ENCODE assay signal across 8 cellular contexts in genomic region chr5:133552925-133553525, GRCh38. TPM values are rescaled to one million over a fixed set of nuclear protein-coding genes. Genes with fewer than 3 reads are reported as not detected.
DNase-seq lines count a peak whose midpoint lies in the region; ATAC-seq and TF ChIP-seq lines count a peak whose summit lies in the region.

No MANE protein-coding gene starts in this region.

- peaks cover 4% of the 10 kb centered on the region for H3K4me1 Mint-ChIP-seq in activated T-helper 2 cell treated with anti-CD3 and anti-CD28 coated beads, Interferon-gamma antibody, Interleukin-2, Interleukin-4, amounts not matched to agents 10 μg/mL and 5 μg/mL and 100 μg/mL, durations not matched to agents 14 hours and 24 hours and 36 hours (ENCODE audit: low read depth)

- H3K9me3 ChIP-seq in smooth muscle cell (replicated peaks; ENCODE audit: low read depth) = no peaks in the 10 kb centered on the region

- no peaks in the 10 kb centered on the region for H4K20me1 ChIP-seq in smooth muscle cell (ENCODE audit: low read depth)

- ATAC-seq in HG03039 (IDR thresholded peaks at IDR 0.05; ENCODE audit: unreplicated experiment) = peak; percentile 40
- ATAC-seq in GM21528 (IDR thresholded peaks at IDR 0.05; ENCODE audit: low FRiP score, unreplicated experiment) = no peak

- no peak overlapping the region for H3K27ac Mint-ChIP-seq in activated T-helper 2 cell treated with anti-CD3 and anti-CD28 coated beads, Interferon-gamma antibody, Interleukin-2, Interleukin-4, amounts not matched to agents 10 μg/mL and 5 μg/mL and 100 μg/mL, durations not matched to agents 14 hours and 24 hours and 36 hours

- H3K4me3 ChIP-seq in smooth muscle cell = no peak overlapping the region

- no peak overlapping the region for H2AFZ ChIP-seq in smooth muscle cell (ENCODE audit: low read depth)

- no peaks in the 10 kb centered on the region for H3K36me3 Mint-ChIP-seq in activated T-helper 2 cell treated with anti-CD3 and anti-CD28 coated beads, Interferon-gamma antibody, Interleukin-2, Interleukin-4, amounts not matched to agents 10 μg/mL and 5 μg/mL and 100 μg/mL, durations not matched to agents 14 hours and 24 hours and 36 hours (ENCODE audit: low read depth)

- TF ChIP-seq CTCF in RWPE1 (conservative IDR thresholded peaks at IDR 0.05; ENCODE audit: low read depth) (peak; percentile 78), smooth muscle cell (IDR thresholded peaks at IDR 0.05; ENCODE audit: borderline replicate concordance, insufficient read depth, poor library complexity, severe bottlenecking) (peak; percentile 70)

- peaks cover 27% of the 10 kb centered on the region for H3K27me3 Mint-ChIP-seq in activated T-helper 2 cell treated with anti-CD3 and anti-CD28 coated beads, Interferon-gamma antibody, Interleukin-2, Interleukin-4, amounts not matched to agents 10 μg/mL and 5 μg/mL and 100 μg/mL, durations not matched to agents 14 hours and 24 hours and 36 hours (ENCODE audit: low read depth)

- H3K4me3 Mint-ChIP-seq in activated T-helper 2 cell treated with anti-CD3 and anti-CD28 coated beads, Interferon-gamma antibody, Interleukin-2, Interleukin-4, amounts not matched to agents 10 μg/mL and 5 μg/mL and 100 μg/mL, durations not matched to agents 14 hours and 24 hours and 36 hours (ENCODE audit: low read depth) = no peak overlapping the region

- peaks cover 29% of the 10 kb centered on the region for H3K27me3 ChIP-seq in smooth muscle cell (ENCODE audit: low read depth)

- CTCF ChIA-PET in RWPE1 (lab: Yijun Ruan, JAX) = interaction anchor here (0.5 to 1.2 kb wide), 8 partner anchors 8 to 904 kb away, joined by 3 to 7 read pairs (median 3); no protein-coding TSS in a partner anchor

- H3F3A ChIP-seq in smooth muscle cell (ENCODE audit: low read depth) = no peaks in the 10 kb centered on the region

- intact Hi-C loops in activated T-helper 2 cell treated with anti-CD3 and anti-CD28 coated beads, Interferon-gamma antibody, Interleukin-2, Interleukin-4, amounts not matched to agents 10 μg/mL and 5 μg/mL and 100 μg/mL, durations not matched to agents 14 hours and 24 hours and 36 hours (cut with micrococcal nuclease) = loop anchor here (1.0 kb wide), 2 partner anchors 316 to 391 kb away; no protein-coding TSS in a partner anchor
- intact Hi-C loops in head of caudate nucleus (cut with DNase I) = no loop called here

- DNase-seq in EH (ENCODE audit: low read depth) (peak; percentile 62), RWPE1 (ENCODE audit: low spot score) (peak; percentile 79), head of caudate nucleus (peak in 40 of 42 donors; percentile 12 to 83 (median 52)), smooth muscle cell (lab: John Stamatoyannopoulos, UW; ENCODE audit: unreplicated experiment) (no peak), hippocampal formation (lab: John Stamatoyannopoulos, UW) (no peak)
- DNase-seq in activated T-helper 2 cell treated with anti-CD3 and anti-CD28 coated beads, Interferon-gamma antibody, Interleukin-2, Interleukin-4, amounts not matched to agents 10 μg/mL and 5 μg/mL and 100 μg/mL, durations not matched to agents 14 hours and 24 hours and 36 hours (ENCODE audit: low spot score) = peak; percentile 40

- H3K79me2 ChIP-seq in smooth muscle cell (ENCODE audit: low read depth) = no peaks in the 10 kb centered on the region

- no peak overlapping the region for H3K27ac ChIP-seq in RWPE1
- no peak overlapping the region for H3K27ac ChIP-seq in smooth muscle cell (ENCODE audit: low read depth)

- no peaks in the 10 kb centered on the region for H3K36me3 ChIP-seq in smooth muscle cell (ENCODE audit: low read depth)

- no peak overlapping the region for H3K4me2 ChIP-seq in smooth muscle cell

- POLR2A ChIA-PET in RWPE1 (lab: Yijun Ruan, JAX; ENCODE audit: low non-redundant PET) = no interaction called here

- H3K4me1 ChIP-seq in smooth muscle cell (ENCODE audit: low read depth) = no peaks in the 10 kb centered on the region

- no peaks in the 10 kb centered on the region for H3K9me3 Mint-ChIP-seq in activated T-helper 2 cell treated with anti-CD3 and anti-CD28 coated beads, Interferon-gamma antibody, Interleukin-2, Interleukin-4, amounts not matched to agents 10 μg/mL and 5 μg/mL and 100 μg/mL, durations not matched to agents 14 hours and 24 hours and 36 hours

- WGBS in smooth muscle cell (ENCODE audit: low lambda C conversion rate) = 34% methylated on average over 13 of the region's 13 CpGs

- H3K9ac ChIP-seq in smooth muscle cell (ENCODE audit: low read depth) = no peak overlapping the region

RNA-seq across cellular contexts. Expression of gene FSTL4, which starts 59.3 kb away (rescaled TPM):
- total RNA-seq in activated T-helper 2 cell treated with anti-CD3 and anti-CD28 coated beads, Interferon-gamma antibody, Interleukin-2, Interleukin-4, amounts not matched to agents 10 μg/mL and 5 μg/mL and 100 μg/mL, durations not matched to agents 14 hours and 24 hours and 36 hours = 2.1 and 2.5 TPM in 2 replicates
- total RNA-seq in smooth muscle cell = 0.13 and 0.49 TPM in 2 replicates
- polyA plus RNA-seq in smooth muscle cell = not detected in 2 replicates

Comparison
In these comparisons a context has a peak if more than half of its experiments do, and no peak if none do; other contexts are left out.
1. DNase-seq: peak in EH (single experiment), RWPE1 (single experiment), activated T-helper 2 cell treated with anti-CD3 and anti-CD28 coated beads, Interferon-gamma antibody, Interleukin-2, Interleukin-4, amounts not matched to agents 10 μg/mL and 5 μg/mL and 100 μg/mL, durations not matched to agents 14 hours and 24 hours and 36 hours (single experiment) and head of caudate nucleus (40 of 42); none in smooth muscle cell (single experiment) and hippocampal formation (0 of 2).